ENCODE assay signal across 9 cellular contexts in the genomic region with DNA sequence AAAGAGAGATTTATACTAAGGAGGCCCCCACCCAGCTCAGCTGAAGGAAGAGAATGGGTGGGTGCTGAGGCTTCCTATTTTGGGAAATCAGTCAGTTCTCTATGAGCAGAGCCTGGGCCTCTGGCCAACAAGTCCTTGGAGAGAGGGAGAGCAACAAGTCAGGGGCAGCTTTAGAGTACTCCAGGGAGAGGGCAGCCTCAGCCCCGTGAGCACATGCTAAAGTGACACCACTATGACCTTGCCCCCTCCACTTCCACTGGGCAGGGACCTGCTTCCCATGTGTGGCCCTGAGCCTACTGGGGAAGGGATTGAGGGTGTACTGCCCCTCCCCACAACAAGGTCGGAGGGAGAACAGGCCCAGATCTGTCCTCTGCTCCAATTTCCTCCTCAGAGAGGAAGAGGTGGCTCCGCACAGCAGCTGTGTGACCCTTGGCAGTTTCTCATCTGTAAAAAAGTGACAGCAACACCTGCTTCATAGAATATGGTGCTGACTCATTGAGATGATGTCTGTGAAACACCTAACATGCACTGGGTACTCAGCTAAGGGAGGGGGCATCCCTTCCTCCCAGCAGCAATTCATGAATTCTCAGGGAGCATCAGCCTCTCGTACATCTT.
DNase-seq lines count a peak whose midpoint lies in the region; ATAC-seq and TF ChIP-seq lines count a peak whose summit lies in the region.
"Had no signal": no experiment of that assay in that cellular context is flagged by ENCODE, and none has a peak within 500 bp of the region (broad histone marks: within the 10 kb centered on the region; RNA-seq: fewer than 3 reads in every experiment).

No MANE protein-coding gene starts in this region.

- ATAC-seq in SK-N-SH treated with all-trans-retinoic acid at 6 μM for 48 hours (no peak), HG03432 (IDR thresholded peaks at IDR 0.05; ENCODE audit: unreplicated experiment) (peak; percentile 83)
- ATAC-seq in stimulated activated memory B cell treated with anti-CD40 and anti-IgM and Interleukin-4, amounts not matched to agents 10 μg/mL and 1 μg/mL and 100 μg/mL, for 72 hours = peak; percentile 43
- ATAC-seq: Panc1 had no signal

- no peaks in the 10 kb centered on the region for H3K36me3 Mint-ChIP-seq in stimulated activated memory B cell treated with anti-CD40 and anti-IgM and Interleukin-4, amounts not matched to agents 10 μg/mL and 1 μg/mL and 100 μg/mL, for 72 hours
- H3K36me3 Mint-ChIP-seq in activated CD4-positive, alpha-beta T cell treated with anti-CD3 and anti-CD28 coated beads, Interleukin-2, amount 10 ng/mL, durations not matched to agents 24 days and 14 days (ENCODE audit: low read depth) = no peaks in the 10 kb centered on the region

- peaks cover 46% of the 10 kb centered on the region for H3F3A ChIP-seq in SK-N-SH (replicated peaks; ENCODE audit: insufficient read depth)

- H2AFZ ChIP-seq in SK-N-SH (ENCODE audit: low read depth) = no peak overlapping the region

- CTCF ChIA-PET in SK-N-SH (lab: Yijun Ruan, JAX) = interaction anchor here (1.1 to 1.8 kb wide), 3 partner anchors 9 to 110 kb away, joined by 6 to 9 read pairs (median 7); no protein-coding TSS in a partner anchor

- H3K4me1 Mint-ChIP-seq in stimulated activated memory B cell treated with anti-CD40 and anti-IgM and Interleukin-4, amounts not matched to agents 10 μg/mL and 1 μg/mL and 100 μg/mL, for 72 hours = peaks cover 20% of the 10 kb centered on the region
- peaks cover 6% of the 10 kb centered on the region for H3K4me1 Mint-ChIP-seq in activated CD4-positive, alpha-beta T cell treated with anti-CD3 and anti-CD28 coated beads, Interleukin-2, amount 10 ng/mL, durations not matched to agents 24 days and 14 days

- H3K27ac Mint-ChIP-seq in stimulated activated memory B cell treated with anti-CD40 and anti-IgM and Interleukin-4, amounts not matched to agents 10 μg/mL and 1 μg/mL and 100 μg/mL, for 72 hours = peak overlapping the region; percentile 43
- H3K27ac Mint-ChIP-seq in activated CD4-positive, alpha-beta T cell treated with anti-CD3 and anti-CD28 coated beads, Interleukin-2, amount 10 ng/mL, durations not matched to agents 24 days and 14 days = no peak overlapping the region

- no peaks in the 10 kb centered on the region for H3K9me3 ChIP-seq in SK-N-SH

- in situ Hi-C loops in G401 (cut with HindIII; ENCODE audit: low sequenced_read_pairs) = loop anchor here (25.0 kb wide), 1 partner anchor 272 kb away; no protein-coding TSS in a partner anchor

- no peak for DNase-seq in SK-N-SH
- DNase-seq in dermis blood vessel endothelial cell = peak; percentile 41
- DNase-seq in NCI-H1930 (lab: John Stamatoyannopoulos, UW) = no peak
- DNase-seq in G401 (ENCODE audit: low spot score) = no peak
- no peak for DNase-seq in activated CD4-positive, alpha-beta T cell treated with anti-CD3 and anti-CD28 coated beads, Interleukin-2, amount 10 ng/mL, durations not matched to agents 24 days and 14 days

- no peak overlapping the region for H3K4me3 ChIP-seq in SK-N-SH (ENCODE audit: low read depth in 2 of 2, low read length in 1 of 2)

- no peaks in the 10 kb centered on the region for H4K20me1 ChIP-seq in SK-N-SH (ENCODE audit: insufficient read depth)

- H3K4me3 Mint-ChIP-seq in stimulated activated memory B cell treated with anti-CD40 and anti-IgM and Interleukin-4, amounts not matched to agents 10 μg/mL and 1 μg/mL and 100 μg/mL, for 72 hours = no peak overlapping the region
- H3K4me3 Mint-ChIP-seq in activated CD4-positive, alpha-beta T cell treated with anti-CD3 and anti-CD28 coated beads, Interleukin-2, amount 10 ng/mL, durations not matched to agents 24 days and 14 days = no peak overlapping the region

- POLR2A ChIA-PET in SK-N-SH (lab: Yijun Ruan, JAX) = interaction anchor here (1.1 kb wide), 1 partner anchor 15 kb away, joined by 3 read pairs; no protein-coding TSS in a partner anchor

- no peak for TF ChIP-seq EP300 in SK-N-SH (IDR thresholded peaks at IDR 0.05; ENCODE audit: borderline replicate concordance in 1 of 2, low read depth in 1 of 2, low read length in 1 of 2)

- no peak overlapping the region for H3K4me2 ChIP-seq in SK-N-SH

- H3K9ac ChIP-seq in SK-N-SH = no peak overlapping the region

- H3K4me1 ChIP-seq in SK-N-SH (ENCODE audit: control insufficient read depth in 1 of 2, insufficient read depth in 2 of 2, low read depth in 1 of 2, low read length in 1 of 2) = peaks cover 39 to 58% of the 10 kb centered on the region in 2 experiments

- intact Hi-C loops in activated CD4-positive, alpha-beta T cell treated with anti-CD3 and anti-CD28 coated beads, Interleukin-2, amount 10 ng/mL, durations not matched to agents 24 days and 14 days (cut with micrococcal nuclease) = no loop called here

- H3K27me3 Mint-ChIP-seq in stimulated activated memory B cell treated with anti-CD40 and anti-IgM and Interleukin-4, amounts not matched to agents 10 μg/mL and 1 μg/mL and 100 μg/mL, for 72 hours = no peaks in the 10 kb centered on the region
- H3K27me3 Mint-ChIP-seq in activated CD4-positive, alpha-beta T cell treated with anti-CD3 and anti-CD28 coated beads, Interleukin-2, amount 10 ng/mL, durations not matched to agents 24 days and 14 days = peaks cover 3% of the 10 kb centered on the region

- H3K27ac ChIP-seq in SK-N-SH (ENCODE audit: low read depth in 2 of 2, low read length in 1 of 2) = 0 out of 4 replicates have a peak overlapping the region, but pooled peaks of 1 of the 2 experiments have one; percentile 26

- H3K36me3 ChIP-seq in SK-N-SH (replicated peaks in 1 of 2; ENCODE audit: control insufficient read depth in 1 of 2, insufficient read depth in 2 of 2, low read length in 1 of 2) = no peaks in the 10 kb centered on the region

- H3K27me3 ChIP-seq in SK-N-SH (ENCODE audit: insufficient read depth) = no peaks in the 10 kb centered on the region

- H3K79me2 ChIP-seq in SK-N-SH (ENCODE audit: insufficient read depth) = no peaks in the 10 kb centered on the region

- H3K9me3 Mint-ChIP-seq in stimulated activated memory B cell treated with anti-CD40 and anti-IgM and Interleukin-4, amounts not matched to agents 10 μg/mL and 1 μg/mL and 100 μg/mL, for 72 hours = no peaks in the 10 kb centered on the region
- no peaks in the 10 kb centered on the region for H3K9me3 Mint-ChIP-seq in activated CD4-positive, alpha-beta T cell treated with anti-CD3 and anti-CD28 coated beads, Interleukin-2, amount 10 ng/mL, durations not matched to agents 24 days and 14 days

- TF ChIP-seq CTCF in SK-N-SH (IDR thresholded peaks at IDR 0.05) = no peak

- TF ChIP-seq RAD21 in SK-N-SH (IDR thresholded peaks at IDR 0.05; ENCODE audit: low read length) = no peak

- WGBS in SK-N-SH (ENCODE audit: low lambda C conversion rate) = 91% methylated on average over 3 of the region's 4 CpGs

- H3K9me2 ChIP-seq in SK-N-SH = no peaks in the 10 kb centered on the region

TF ChIP-seq in SK-N-SH, 30 proteins besides CTCF, POLR2A, EP300 and RAD21 (continues in another document):
- no peak for TF ChIP-seq GABPA (IDR thresholded peaks at IDR 0.05; ENCODE audit: low read depth)
- no peak for TF ChIP-seq MXI1 (IDR thresholded peaks at IDR 0.05; ENCODE audit: low read depth, low read length)
- TF ChIP-seq NFIC (IDR thresholded peaks at IDR 0.05; ENCODE audit: borderline replicate concordance) = no peak
- TF ChIP-seq, protein P1, sequence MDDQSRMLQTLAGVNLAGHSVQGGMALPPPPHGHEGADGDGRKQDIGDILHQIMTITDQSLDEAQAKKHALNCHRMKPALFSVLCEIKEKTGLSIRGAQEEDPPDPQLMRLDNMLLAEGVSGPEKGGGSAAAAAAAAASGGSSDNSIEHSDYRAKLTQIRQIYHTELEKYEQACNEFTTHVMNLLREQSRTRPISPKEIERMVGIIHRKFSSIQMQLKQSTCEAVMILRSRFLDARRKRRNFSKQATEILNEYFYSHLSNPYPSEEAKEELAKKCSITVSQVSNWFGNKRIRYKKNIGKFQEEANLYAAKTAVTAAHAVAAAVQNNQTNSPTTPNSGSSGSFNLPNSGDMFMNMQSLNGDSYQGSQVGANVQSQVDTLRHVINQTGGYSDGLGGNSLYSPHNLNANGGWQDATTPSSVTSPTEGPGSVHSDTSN (IDR thresholded peaks at IDR 0.05) = no peak
- TF ChIP-seq TCF12 (IDR thresholded peaks at IDR 0.05) = 0 out of 2 replicates have a peak, but pooled peaks have one; percentile 11
- no peak for TF ChIP-seq EZH2phosphoT487 (IDR thresholded peaks at IDR 0.05; ENCODE audit: borderline replicate concordance, low read depth)
- no peak for TF ChIP-seq JUND (IDR thresholded peaks at IDR 0.05)
- TF ChIP-seq RXRA (IDR thresholded peaks at IDR 0.05; ENCODE audit: borderline replicate concordance, low read depth) = no peak

TF ChIP-seq in SK-N-SH treated with all-trans-retinoic acid at 6 μM for 48 hours, 23 proteins besides CTCF, POLR2A, EP300 and RAD21 (continues in another document):
- TF ChIP-seq ZFP3 (CRISPR knock-in tag; IDR thresholded peaks at IDR 0.05) (no peak), GLIS3 (CRISPR knock-in tag; IDR thresholded peaks at IDR 0.05) (no peak), RARB (CRISPR knock-in tag; IDR thresholded peaks at IDR 0.05) (no peak), OSR1 (CRISPR knock-in tag; IDR thresholded peaks at IDR 0.05) (no peak), ZC3H10 (CRISPR knock-in tag; IDR thresholded peaks at IDR 0.05) (no peak), TOX (CRISPR knock-in tag; IDR thresholded peaks at IDR 0.05; ENCODE audit: borderline replicate concordance) (no peak), PPARA (CRISPR knock-in tag; IDR thresholded peaks at IDR 0.05; ENCODE audit: borderline replicate concordance) (no peak)
- TF ChIP-seq, protein P2, sequence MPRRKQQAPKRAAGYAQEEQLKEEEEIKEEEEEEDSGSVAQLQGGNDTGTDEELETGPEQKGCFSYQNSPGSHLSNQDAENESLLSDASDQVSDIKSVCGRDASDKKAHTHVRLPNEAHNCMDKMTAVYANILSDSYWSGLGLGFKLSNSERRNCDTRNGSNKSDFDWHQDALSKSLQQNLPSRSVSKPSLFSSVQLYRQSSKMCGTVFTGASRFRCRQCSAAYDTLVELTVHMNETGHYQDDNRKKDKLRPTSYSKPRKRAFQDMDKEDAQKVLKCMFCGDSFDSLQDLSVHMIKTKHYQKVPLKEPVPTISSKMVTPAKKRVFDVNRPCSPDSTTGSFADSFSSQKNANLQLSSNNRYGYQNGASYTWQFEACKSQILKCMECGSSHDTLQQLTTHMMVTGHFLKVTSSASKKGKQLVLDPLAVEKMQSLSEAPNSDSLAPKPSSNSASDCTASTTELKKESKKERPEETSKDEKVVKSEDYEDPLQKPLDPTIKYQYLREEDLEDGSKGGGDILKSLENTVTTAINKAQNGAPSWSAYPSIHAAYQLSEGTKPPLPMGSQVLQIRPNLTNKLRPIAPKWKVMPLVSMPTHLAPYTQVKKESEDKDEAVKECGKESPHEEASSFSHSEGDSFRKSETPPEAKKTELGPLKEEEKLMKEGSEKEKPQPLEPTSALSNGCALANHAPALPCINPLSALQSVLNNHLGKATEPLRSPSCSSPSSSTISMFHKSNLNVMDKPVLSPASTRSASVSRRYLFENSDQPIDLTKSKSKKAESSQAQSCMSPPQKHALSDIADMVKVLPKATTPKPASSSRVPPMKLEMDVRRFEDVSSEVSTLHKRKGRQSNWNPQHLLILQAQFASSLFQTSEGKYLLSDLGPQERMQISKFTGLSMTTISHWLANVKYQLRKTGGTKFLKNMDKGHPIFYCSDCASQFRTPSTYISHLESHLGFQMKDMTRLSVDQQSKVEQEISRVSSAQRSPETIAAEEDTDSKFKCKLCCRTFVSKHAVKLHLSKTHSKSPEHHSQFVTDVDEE (CRISPR knock-in tag; IDR thresholded peaks at IDR 0.05) = no peak
